Comparison of ENCODE assay signal across 8 cellular contexts in the genomic region with DNA sequence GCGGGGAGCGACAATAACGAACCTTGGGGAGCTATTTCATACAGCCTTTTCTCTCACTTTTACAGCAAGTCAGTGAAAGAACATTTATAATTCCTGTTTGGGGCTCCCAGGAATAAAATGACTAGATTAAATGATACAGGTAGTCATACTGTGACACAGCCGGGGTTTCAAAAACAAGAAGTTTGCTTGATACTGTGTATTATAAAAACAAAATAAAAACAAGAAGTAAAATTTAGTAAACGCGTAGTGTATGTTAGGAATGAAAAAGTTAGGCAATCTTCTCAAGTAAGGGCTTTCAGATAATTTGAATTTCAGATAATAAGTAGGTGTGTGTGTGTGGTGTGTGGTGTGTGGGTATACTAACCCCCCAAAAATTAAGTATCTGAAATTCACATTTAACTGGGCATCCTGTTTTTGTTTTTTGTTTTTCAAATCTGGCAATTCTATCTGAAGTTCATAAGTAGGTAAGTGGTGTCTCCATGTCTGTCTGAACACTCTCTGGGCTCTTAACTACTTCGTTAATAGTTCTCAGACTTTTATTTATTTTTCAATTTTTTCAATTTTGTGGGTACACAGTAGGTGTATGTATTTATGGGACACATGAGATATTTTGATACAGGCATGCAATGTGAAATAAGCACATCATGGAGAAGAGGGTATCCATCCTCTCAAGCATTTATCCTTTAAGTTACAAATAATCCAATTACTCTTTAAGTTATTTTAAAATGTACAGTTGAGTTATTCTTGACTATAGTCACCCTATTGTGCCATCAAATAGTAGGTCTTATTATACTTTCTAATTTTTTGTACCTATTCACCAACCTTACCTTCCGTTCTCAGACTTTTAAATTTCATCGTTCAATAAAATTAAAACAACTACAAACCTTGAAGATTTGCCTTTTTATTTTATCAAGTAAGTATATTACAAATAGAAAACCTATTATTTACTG. TPM values are rescaled to one million over a fixed set of nuclear protein-coding genes. Genes with fewer than 3 reads are reported as not detected.
DNase-seq lines count a peak whose midpoint lies in the region; ATAC-seq and TF ChIP-seq lines count a peak whose summit lies in the region.

No MANE protein-coding gene starts in this region.

- no peak for TF ChIP-seq CTCF in mucosa of descending colon (IDR thresholded peaks at IDR 0.05)

- peak overlapping the region; percentile 97 for H3K4me3 Mint-ChIP-seq in T-helper 2 cell treated with Interferon-gamma antibody and Interleukin-4, amounts not matched to agents 5 μg/mL and 100 μg/mL, for 36 hours
- peak overlapping the region; percentile 91 for H3K4me3 Mint-ChIP-seq in activated T-helper 17 cell treated with anti-CD3 and anti-CD28 coated beads, Interleukin-2, amount 50 U/mL, for 72 hours
- H3K4me3 Mint-ChIP-seq in immature natural killer cell, result peak overlapping the region; percentile 90 to 100 (median 98)

- peaks cover 23 to 27% of the 10 kb centered on the region in 2 donors for H3K27me3 ChIP-seq in stomach smooth muscle (ENCODE audit: control insufficient read depth in 1 of 2, insufficient read depth in 2 of 2, low read length in 2 of 2)

- H3K27ac Mint-ChIP-seq in T-helper 2 cell treated with Interferon-gamma antibody and Interleukin-4, amounts not matched to agents 5 μg/mL and 100 μg/mL, for 36 hours, result peak overlapping the region; percentile 98
- H3K27ac Mint-ChIP-seq in activated T-helper 17 cell treated with anti-CD3 and anti-CD28 coated beads, Interleukin-2, amount 50 U/mL, for 72 hours, result peak overlapping the region; percentile 97
- H3K27ac Mint-ChIP-seq in immature natural killer cell, result peak overlapping the region; percentile 70 to 100 (median 92)

- intact Hi-C loops in mucosa of descending colon (cut with DNase I, micrococcal nuclease), result no loop called here

- H3K9me3 Mint-ChIP-seq in T-helper 2 cell treated with Interferon-gamma antibody and Interleukin-4, amounts not matched to agents 5 μg/mL and 100 μg/mL, for 36 hours, result no peaks in the 10 kb centered on the region
- H3K9me3 Mint-ChIP-seq in activated T-helper 17 cell treated with anti-CD3 and anti-CD28 coated beads, Interleukin-2, amount 50 U/mL, for 72 hours, result no peaks in the 10 kb centered on the region
- no peaks in the 10 kb centered on the region for H3K9me3 Mint-ChIP-seq in immature natural killer cell

- H3K4me1 Mint-ChIP-seq in T-helper 2 cell treated with Interferon-gamma antibody and Interleukin-4, amounts not matched to agents 5 μg/mL and 100 μg/mL, for 36 hours (ENCODE audit: low read depth), result peaks cover 44% of the 10 kb centered on the region
- H3K4me1 Mint-ChIP-seq in activated T-helper 17 cell treated with anti-CD3 and anti-CD28 coated beads, Interleukin-2, amount 50 U/mL, for 72 hours, result peaks cover 26% of the 10 kb centered on the region
- peaks cover 45 to 48% of the 10 kb centered on the region in 2 donors for H3K4me1 Mint-ChIP-seq in immature natural killer cell

- peaks cover 11% of the 10 kb centered on the region for H3K27me3 Mint-ChIP-seq in T-helper 2 cell treated with Interferon-gamma antibody and Interleukin-4, amounts not matched to agents 5 μg/mL and 100 μg/mL, for 36 hours (ENCODE audit: low read depth)
- H3K27me3 Mint-ChIP-seq in activated T-helper 17 cell treated with anti-CD3 and anti-CD28 coated beads, Interleukin-2, amount 50 U/mL, for 72 hours, result peaks cover 3% of the 10 kb centered on the region
- H3K27me3 Mint-ChIP-seq in immature natural killer cell (ENCODE audit: low read depth in 3 of 3), result peaks cover 2 to 14% (median 2%) of the 10 kb centered on the region in 3 donors

- ATAC-seq in activated T-helper 17 cell treated with anti-CD3 and anti-CD28 coated beads, Interleukin-2, amount 50 U/mL, for 72 hours (replicated peaks), result no peak
- ATAC-seq in mucosa of descending colon (no peak), HG03439 (IDR thresholded peaks at IDR 0.05; ENCODE audit: unreplicated experiment) (no peak)

- H3K4me3 ChIP-seq in stomach smooth muscle (ENCODE audit: low read length in 2 of 2), result peak overlapping the region; percentile 87 to 90
- no peak overlapping the region for H3K4me3 ChIP-seq in mucosa of descending colon

- H3K9ac ChIP-seq in stomach smooth muscle (ENCODE audit: low read length in 2 of 2), result peak overlapping the region; percentile 48 to 64

- H3K36me3 Mint-ChIP-seq in T-helper 2 cell treated with Interferon-gamma antibody and Interleukin-4, amounts not matched to agents 5 μg/mL and 100 μg/mL, for 36 hours (ENCODE audit: low read depth), result peaks cover 9% of the 10 kb centered on the region
- H3K36me3 Mint-ChIP-seq in activated T-helper 17 cell treated with anti-CD3 and anti-CD28 coated beads, Interleukin-2, amount 50 U/mL, for 72 hours (ENCODE audit: low read depth), result peaks cover 25% of the 10 kb centered on the region
- no peaks in the 10 kb centered on the region for H3K36me3 Mint-ChIP-seq in immature natural killer cell

- H3K4me1 ChIP-seq in stomach smooth muscle (ENCODE audit: control insufficient read depth, insufficient read depth, low read length) (peaks cover 27% of the 10 kb centered on the region), mucosa of descending colon (ENCODE audit: low read depth) (peaks cover 11% of the 10 kb centered on the region)

- H3K9me3 ChIP-seq in stomach smooth muscle (ENCODE audit: control insufficient read depth in 2 of 2, low read length in 2 of 2) (no peaks in the 10 kb centered on the region), mucosa of descending colon (no peaks in the 10 kb centered on the region)

- peak overlapping the region; percentile 82 for H3K27ac ChIP-seq in stomach smooth muscle (ENCODE audit: low read length)

- DNase-seq in T-helper 2 cell treated with Interferon-gamma antibody and Interleukin-4, amounts not matched to agents 5 μg/mL and 100 μg/mL, for 36 hours (ENCODE audit: low spot score), result no peak
- DNase-seq in T-helper 2 cell (no peak), immature natural killer cell (no peak), mucosa of descending colon (no peak), amygdala (lab: John Stamatoyannopoulos, UW) (no peak)

- H3K36me3 ChIP-seq in stomach smooth muscle (ENCODE audit: control insufficient read depth in 2 of 2, insufficient read depth in 2 of 2, low read length in 2 of 2) (peaks cover 0 to 3% of the 10 kb centered on the region in 2 donors), mucosa of descending colon (ENCODE audit: low read depth) (peaks cover 3% of the 10 kb centered on the region)

RNA-seq across cellular contexts. Expression of a gene that starts 0.6 kb away (rescaled TPM):
- 10 to 100 TPM; 78.5 to 96.4 TPM for total RNA-seq in activated T-helper 17 cell treated with anti-CD3 and anti-CD28 coated beads, Interleukin-2, amount 50 U/mL, for 72 hours
- 10 to 100 TPM; 90.2 to 99.0 (median 93.8) TPM for polyA plus RNA-seq in immature natural killer cell
- 100 to 1,000 TPM; 138 to 140 (median 140) TPM for total RNA-seq in mucosa of descending colon

RNA-seq across cellular contexts. Expression of a gene that starts 2.2 kb away (rescaled TPM):
- total RNA-seq in activated T-helper 17 cell treated with anti-CD3 and anti-CD28 coated beads, Interleukin-2, amount 50 U/mL, for 72 hours, result 1 to 10 TPM; 2.0 to 3.0 TPM
- not detected for polyA plus RNA-seq in immature natural killer cell
- total RNA-seq in mucosa of descending colon, result 1 to 10 TPM in 2 of 3 donors, under 1 TPM in 1; 0.61 to 9.1 (median 1.2) TPM

RNA-seq across cellular contexts. Expression of a gene that starts 25.0 kb away (rescaled TPM):
- 10 to 100 TPM; 78.8 to 83.1 TPM for total RNA-seq in activated T-helper 17 cell treated with anti-CD3 and anti-CD28 coated beads, Interleukin-2, amount 50 U/mL, for 72 hours
- polyA plus RNA-seq in immature natural killer cell, result 1 to 10 TPM; 1.8 to 5.5 (median 2.7) TPM
- total RNA-seq in mucosa of descending colon, result 100 to 1,000 TPM; 116 to 137 (median 120) TPM

RNA-seq across cellular contexts. Expression of a gene that starts 27.3 kb away (rescaled TPM):
- 10 to 100 TPM; 14.2 to 25.3 TPM for total RNA-seq in activated T-helper 17 cell treated with anti-CD3 and anti-CD28 coated beads, Interleukin-2, amount 50 U/mL, for 72 hours
- 10 to 100 TPM; 22.8 to 38.8 (median 29.4) TPM for polyA plus RNA-seq in immature natural killer cell
- 10 to 100 TPM; 14.1 to 36.4 (median 19.1) TPM for total RNA-seq in mucosa of descending colon

RNA-seq across cellular contexts. Expression of a gene that starts 43.4 kb away (rescaled TPM):
- 10 to 100 TPM; 16.0 to 23.0 TPM for total RNA-seq in activated T-helper 17 cell treated with anti-CD3 and anti-CD28 coated beads, Interleukin-2, amount 50 U/mL, for 72 hours
- 10 to 100 TPM; 33.0 to 61.8 (median 54.1) TPM for polyA plus RNA-seq in immature natural killer cell
- total RNA-seq in mucosa of descending colon, result 10 to 100 TPM; 39.0 to 55.5 (median 54.2) TPM
